Comparison of ENCODE assay signal across 1 cellular context in genomic region chr19:17554968-17555479, GRCh38.
A peak's percentile ranks its signal among the peaks of the same experiment; 100 is the strongest.
TF ChIP-seq lines count a peak whose summit lies in the region.

No MANE protein-coding gene starts in this region.

TF ChIP-seq in K562, 482 proteins besides CTCF, POLR2A, EP300 and RAD21 (continued from another document and continues in another):
- TF ChIP-seq, protein P1, sequence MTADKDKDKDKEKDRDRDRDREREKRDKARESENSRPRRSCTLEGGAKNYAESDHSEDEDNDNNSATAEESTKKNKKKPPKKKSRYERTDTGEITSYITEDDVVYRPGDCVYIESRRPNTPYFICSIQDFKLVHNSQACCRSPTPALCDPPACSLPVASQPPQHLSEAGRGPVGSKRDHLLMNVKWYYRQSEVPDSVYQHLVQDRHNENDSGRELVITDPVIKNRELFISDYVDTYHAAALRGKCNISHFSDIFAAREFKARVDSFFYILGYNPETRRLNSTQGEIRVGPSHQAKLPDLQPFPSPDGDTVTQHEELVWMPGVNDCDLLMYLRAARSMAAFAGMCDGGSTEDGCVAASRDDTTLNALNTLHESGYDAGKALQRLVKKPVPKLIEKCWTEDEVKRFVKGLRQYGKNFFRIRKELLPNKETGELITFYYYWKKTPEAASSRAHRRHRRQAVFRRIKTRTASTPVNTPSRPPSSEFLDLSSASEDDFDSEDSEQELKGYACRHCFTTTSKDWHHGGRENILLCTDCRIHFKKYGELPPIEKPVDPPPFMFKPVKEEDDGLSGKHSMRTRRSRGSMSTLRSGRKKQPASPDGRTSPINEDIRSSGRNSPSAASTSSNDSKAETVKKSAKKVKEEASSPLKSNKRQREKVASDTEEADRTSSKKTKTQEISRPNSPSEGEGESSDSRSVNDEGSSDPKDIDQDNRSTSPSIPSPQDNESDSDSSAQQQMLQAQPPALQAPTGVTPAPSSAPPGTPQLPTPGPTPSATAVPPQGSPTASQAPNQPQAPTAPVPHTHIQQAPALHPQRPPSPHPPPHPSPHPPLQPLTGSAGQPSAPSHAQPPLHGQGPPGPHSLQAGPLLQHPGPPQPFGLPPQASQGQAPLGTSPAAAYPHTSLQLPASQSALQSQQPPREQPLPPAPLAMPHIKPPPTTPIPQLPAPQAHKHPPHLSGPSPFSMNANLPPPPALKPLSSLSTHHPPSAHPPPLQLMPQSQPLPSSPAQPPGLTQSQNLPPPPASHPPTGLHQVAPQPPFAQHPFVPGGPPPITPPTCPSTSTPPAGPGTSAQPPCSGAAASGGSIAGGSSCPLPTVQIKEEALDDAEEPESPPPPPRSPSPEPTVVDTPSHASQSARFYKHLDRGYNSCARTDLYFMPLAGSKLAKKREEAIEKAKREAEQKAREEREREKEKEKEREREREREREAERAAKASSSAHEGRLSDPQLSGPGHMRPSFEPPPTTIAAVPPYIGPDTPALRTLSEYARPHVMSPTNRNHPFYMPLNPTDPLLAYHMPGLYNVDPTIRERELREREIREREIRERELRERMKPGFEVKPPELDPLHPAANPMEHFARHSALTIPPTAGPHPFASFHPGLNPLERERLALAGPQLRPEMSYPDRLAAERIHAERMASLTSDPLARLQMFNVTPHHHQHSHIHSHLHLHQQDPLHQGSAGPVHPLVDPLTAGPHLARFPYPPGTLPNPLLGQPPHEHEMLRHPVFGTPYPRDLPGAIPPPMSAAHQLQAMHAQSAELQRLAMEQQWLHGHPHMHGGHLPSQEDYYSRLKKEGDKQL (CRISPR knock-in tag; IDR thresholded peaks at IDR 0.05; ENCODE audit: borderline replicate concordance): no peak
- TF ChIP-seq SMAD3 (CRISPR knock-in tag; conservative IDR thresholded peaks at IDR 0.05) (no peak), NKRF (IDR thresholded peaks at IDR 0.05; ENCODE audit: borderline replicate concordance) (peak; percentile 62; the same call in 1 of the 2 replicates), ARNT (IDR thresholded peaks at IDR 0.05) (0 out of 4 replicates have a peak, but pooled peaks have one; percentile 38 to 64), SMAD2 (IDR thresholded peaks at IDR 0.05; ENCODE audit: low read depth, low read length) (no peak), HNRNPL (IDR thresholded peaks at IDR 0.05; ENCODE audit: low read depth, low read length) (no peak), KDM1A (IDR thresholded peaks at IDR 0.05) (peak; percentile 74 to 86), XRCC4 (IDR thresholded peaks at IDR 0.05; ENCODE audit: extremely low read depth, insufficient read depth, insufficient read length) (no peak), ZFP91 (CRISPR knock-in tag; IDR thresholded peaks at IDR 0.05) (peak; percentile 99), ESRRA (IDR thresholded peaks at IDR 0.05; ENCODE audit: borderline replicate concordance, low read depth) (peak; percentile 71), ZNF316 (IDR thresholded peaks at IDR 0.05) (no peak), YBX1 (IDR thresholded peaks at IDR 0.05) (no peak), ASH1L (IDR thresholded peaks at IDR 0.05; ENCODE audit: borderline replicate concordance, low read depth, partially characterized antibody) (no peak), NBN (IDR thresholded peaks at IDR 0.05; ENCODE audit: low read depth) (peak; percentile 64), KDM5B (IDR thresholded peaks at IDR 0.05; ENCODE audit: insufficient replicate concordance, low read depth, low read length) (peak; percentile 21), ZBTB40 (IDR thresholded peaks at IDR 0.05) (peak; percentile 58), ZBTB40 (CRISPR knock-in tag; IDR thresholded peaks at IDR 0.05) (no peak), TRIM28 (IDR thresholded peaks at IDR 0.05) (no peak), SMARCC2 (IDR thresholded peaks at IDR 0.05; ENCODE audit: low read depth) (no peak), SMARCB1 (IDR thresholded peaks at IDR 0.05; ENCODE audit: insufficient read length, low read depth) (no peak), SMARCE1 (IDR thresholded peaks at IDR 0.05) (peak; percentile 29; the same call in 1 of the 2 replicates), MTA3 (IDR thresholded peaks at IDR 0.05; ENCODE audit: borderline replicate concordance) (peak; percentile 83; the same call in 1 of the 2 replicates), CC2D1A (IDR thresholded peaks at IDR 0.05) (0 out of 2 replicates have a peak, but pooled peaks have one; percentile 26), GTF2B (IDR thresholded peaks at IDR 0.05; ENCODE audit: extremely low read depth, insufficient read length) (no peak), ZNF263 (CRISPR knock-in tag; IDR thresholded peaks at IDR 0.05; ENCODE audit: borderline replicate concordance) (0 out of 2 replicates have a peak, but pooled peaks have one; percentile 20), FOXA1 (IDR thresholded peaks at IDR 0.05; ENCODE audit: borderline replicate concordance) (no peak), E2F4 (CRISPR knock-in tag; IDR thresholded peaks at IDR 0.05; ENCODE audit: low read depth) (no peak), RBM39 (optimal IDR thresholded peaks at IDR 0.05; ENCODE audit: low read depth, low read length) (peak; percentile 50), GABPB1 (CRISPR knock-in tag; IDR thresholded peaks at IDR 0.05) (peak; percentile 10; the same call in 1 of the 2 replicates), HDAC2 (IDR thresholded peaks at IDR 0.05) (peak; percentile 79)
- TF ChIP-seq, protein P2, sequence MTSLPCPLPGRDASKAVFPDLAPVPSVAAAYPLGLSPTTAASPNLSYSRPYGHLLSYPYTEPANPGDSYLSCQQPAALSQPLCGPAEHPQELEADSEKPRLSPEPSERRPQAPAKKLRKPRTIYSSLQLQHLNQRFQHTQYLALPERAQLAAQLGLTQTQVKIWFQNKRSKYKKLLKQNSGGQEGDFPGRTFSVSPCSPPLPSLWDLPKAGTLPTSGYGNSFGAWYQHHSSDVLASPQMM (CRISPR knock-in tag; IDR thresholded peaks at IDR 0.05): no peak
- TF ChIP-seq, protein P3, sequence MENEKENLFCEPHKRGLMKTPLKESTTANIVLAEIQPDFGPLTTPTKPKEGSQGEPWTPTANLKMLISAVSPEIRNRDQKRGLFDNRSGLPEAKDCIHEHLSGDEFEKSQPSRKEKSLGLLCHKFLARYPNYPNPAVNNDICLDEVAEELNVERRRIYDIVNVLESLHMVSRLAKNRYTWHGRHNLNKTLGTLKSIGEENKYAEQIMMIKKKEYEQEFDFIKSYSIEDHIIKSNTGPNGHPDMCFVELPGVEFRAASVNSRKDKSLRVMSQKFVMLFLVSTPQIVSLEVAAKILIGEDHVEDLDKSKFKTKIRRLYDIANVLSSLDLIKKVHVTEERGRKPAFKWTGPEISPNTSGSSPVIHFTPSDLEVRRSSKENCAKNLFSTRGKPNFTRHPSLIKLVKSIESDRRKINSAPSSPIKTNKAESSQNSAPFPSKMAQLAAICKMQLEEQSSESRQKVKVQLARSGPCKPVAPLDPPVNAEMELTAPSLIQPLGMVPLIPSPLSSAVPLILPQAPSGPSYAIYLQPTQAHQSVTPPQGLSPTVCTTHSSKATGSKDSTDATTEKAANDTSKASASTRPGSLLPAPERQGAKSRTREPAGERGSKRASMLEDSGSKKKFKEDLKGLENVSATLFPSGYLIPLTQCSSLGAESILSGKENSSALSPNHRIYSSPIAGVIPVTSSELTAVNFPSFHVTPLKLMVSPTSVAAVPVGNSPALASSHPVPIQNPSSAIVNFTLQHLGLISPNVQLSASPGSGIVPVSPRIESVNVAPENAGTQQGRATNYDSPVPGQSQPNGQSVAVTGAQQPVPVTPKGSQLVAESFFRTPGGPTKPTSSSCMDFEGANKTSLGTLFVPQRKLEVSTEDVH (IDR thresholded peaks at IDR 0.05; ENCODE audit: low read depth, partially characterized antibody): peak; percentile 51
- TF ChIP-seq, protein P4, sequence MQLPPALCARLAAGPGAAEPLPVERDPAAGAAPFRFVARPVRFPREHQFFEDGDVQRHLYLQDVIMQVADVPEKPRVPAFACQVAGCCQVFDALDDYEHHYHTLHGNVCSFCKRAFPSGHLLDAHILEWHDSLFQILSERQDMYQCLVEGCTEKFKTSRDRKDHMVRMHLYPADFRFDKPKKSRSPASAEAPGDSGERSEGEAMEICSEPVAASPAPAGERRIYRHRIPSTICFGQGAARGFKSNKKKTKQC (CRISPR knock-in tag; IDR thresholded peaks at IDR 0.05): peak; percentile 67; the same call in 1 of the 2 replicates
